ENCODE assay signal across 10 cellular contexts in genomic region chr1:201896951-201897391, GRCh38. TPM values are rescaled to one million over a fixed set of nuclear protein-coding genes. Genes with fewer than 3 reads are reported as not detected.
DNase-seq lines count a peak whose midpoint lies in the region; ATAC-seq and TF ChIP-seq lines count a peak whose summit lies in the region.
"Had no signal": no experiment of that assay in that cellular context is flagged by ENCODE, and none has a peak within 500 bp of the region (broad histone marks: within the 10 kb centered on the region; RNA-seq: fewer than 3 reads in every experiment).

No MANE protein-coding gene starts in this region.

- H3K36me3 ChIP-seq in mammary epithelial cell (ENCODE audit: insufficient read depth, low read length) (no peaks in the 10 kb centered on the region), kidney epithelial cell (ENCODE audit: control insufficient read depth, insufficient read depth, low read length) (no peaks in the 10 kb centered on the region), colonic mucosa (no peaks in the 10 kb centered on the region)

- no peak for ATAC-seq in activated naive CD8-positive, alpha-beta T cell treated with anti-CD3 and anti-CD28 coated beads, Interleukin-2, amount 10 ng/mL, durations not matched to agents 7 days and 5 days (ENCODE audit: low read depth)
- no peak for ATAC-seq in activated naive CD8-positive, alpha-beta T cell treated with anti-CD3 and anti-CD28 coated beads, Interleukin-2, amount 50 U/mL, for 24 hours
- ATAC-seq in HG03442 (IDR thresholded peaks at IDR 0.05; ENCODE audit: unreplicated experiment), result no peak

- H3K4me1 ChIP-seq in mammary epithelial cell (ENCODE audit: insufficient read depth, low read length), result peaks cover 21% of the 10 kb centered on the region
- H3K4me1 ChIP-seq in colonic mucosa, result no peaks in the 10 kb centered on the region

- no peaks in the 10 kb centered on the region for H3K79me2 ChIP-seq in mammary epithelial cell (ENCODE audit: insufficient read depth, low read length)

- H3K27ac ChIP-seq in mammary epithelial cell (ENCODE audit: insufficient read depth, low read depth, low read length), result no peak overlapping the region
- H3K27ac ChIP-seq in colonic mucosa, result no peak overlapping the region

- H3K9me3 ChIP-seq in mammary epithelial cell (replicated peaks; ENCODE audit: insufficient read depth, low read length) (no peaks in the 10 kb centered on the region), colonic mucosa (no peaks in the 10 kb centered on the region)

- no peak overlapping the region for H3K4me3 Mint-ChIP-seq in activated naive CD8-positive, alpha-beta T cell treated with anti-CD3 and anti-CD28 coated beads, Interleukin-2, amount 10 ng/mL, durations not matched to agents 7 days and 5 days
- no peak overlapping the region for H3K4me3 Mint-ChIP-seq in activated naive CD8-positive, alpha-beta T cell treated with anti-CD3 and anti-CD28 coated beads, Interleukin-2, amount 50 U/mL, for 24 hours

- POLR2A ChIA-PET in activated naive CD8-positive, alpha-beta T cell treated with anti-CD3 and anti-CD28 coated beads, Interleukin-2, amount 10 ng/mL, durations not matched to agents 7 days and 5 days (lab: Charles Lee), result interaction anchor here (0.6 to 1.6 kb wide), 2 partner anchors 23 to 77 kb away, joined by 3 to 6 read pairs; no protein-coding TSS in a partner anchor

- H4K20me1 ChIP-seq in mammary epithelial cell (ENCODE audit: insufficient read depth, low read length), result no peaks in the 10 kb centered on the region

- H3K27me3 ChIP-seq in mammary epithelial cell (ENCODE audit: insufficient read depth, low read length), result no peaks in the 10 kb centered on the region
- H3K27me3 ChIP-seq in kidney epithelial cell (ENCODE audit: control insufficient read depth, insufficient read depth, low read length), result no peaks in the 10 kb centered on the region
- H3K27me3 ChIP-seq in colonic mucosa, result no peaks in the 10 kb centered on the region

- H3K27ac Mint-ChIP-seq in activated naive CD8-positive, alpha-beta T cell treated with anti-CD3 and anti-CD28 coated beads, Interleukin-2, amount 10 ng/mL, durations not matched to agents 7 days and 5 days, result no peak overlapping the region
- H3K27ac Mint-ChIP-seq in activated naive CD8-positive, alpha-beta T cell treated with anti-CD3 and anti-CD28 coated beads, Interleukin-2, amount 50 U/mL, for 24 hours, result no peak overlapping the region

- H3K9ac ChIP-seq in mammary epithelial cell (ENCODE audit: insufficient read depth, low read length) (no peak overlapping the region), colonic mucosa (ENCODE audit: low read depth in 2 of 2, low read length in 2 of 2) (no peak overlapping the region)

- no peak overlapping the region for H3K4me2 ChIP-seq in mammary epithelial cell (ENCODE audit: insufficient read depth, low read depth, low read length)

- BruUV-seq in mammary epithelial cell (replicated peaks; lab: Mats Ljungman, UMichigan), result no TSS peak

- CTCF ChIA-PET in mammary epithelial cell (lab: Charles Lee; ENCODE audit: low non-redundant PET), result no interaction called here

- H3K4me1 Mint-ChIP-seq in activated naive CD8-positive, alpha-beta T cell treated with anti-CD3 and anti-CD28 coated beads, Interleukin-2, amount 10 ng/mL, durations not matched to agents 7 days and 5 days, result peaks cover 10% of the 10 kb centered on the region
- peaks cover 7% of the 10 kb centered on the region for H3K4me1 Mint-ChIP-seq in activated naive CD8-positive, alpha-beta T cell treated with anti-CD3 and anti-CD28 coated beads, Interleukin-2, amount 50 U/mL, for 24 hours

- DNase-seq in activated naive CD8-positive, alpha-beta T cell treated with anti-CD3 and anti-CD28 coated beads, Interleukin-2, amount 10 ng/mL, durations not matched to agents 7 days and 5 days, result peak; percentile 28
- DNase-seq in activated naive CD8-positive, alpha-beta T cell treated with anti-CD3 and anti-CD28 coated beads, Interleukin-2, amount 50 U/mL, for 24 hours, result no peak
- DNase-seq in mammary epithelial cell (peak; percentile 64), kidney epithelial cell (ENCODE audit: low read depth) (no peak), colonic mucosa (no peak), NOMO-1 treated with dmso at 0.1 percent for 144 hours (lab: John Stamatoyannopoulos, UW; ENCODE audit: unreplicated experiment) (no peak)
- DNase-seq in activated CD4-positive, alpha-beta T cell treated with anti-CD3 and anti-CD28 coated beads for 4 hours, result no peak
- DNase-seq: activated CD4-positive, alpha-beta T cell treated with anti-CD3 and anti-CD28 coated beads, Interleukin-2, amount 50 U/mL, for 1 hour had no signal

- no peaks in the 10 kb centered on the region for H3K9me3 Mint-ChIP-seq in activated naive CD8-positive, alpha-beta T cell treated with anti-CD3 and anti-CD28 coated beads, Interleukin-2, amount 10 ng/mL, durations not matched to agents 7 days and 5 days
- H3K9me3 Mint-ChIP-seq in activated naive CD8-positive, alpha-beta T cell treated with anti-CD3 and anti-CD28 coated beads, Interleukin-2, amount 50 U/mL, for 24 hours, result no peaks in the 10 kb centered on the region
- H3K9me3 Mint-ChIP-seq: brain had no signal

- H3K27me3 Mint-ChIP-seq in activated naive CD8-positive, alpha-beta T cell treated with anti-CD3 and anti-CD28 coated beads, Interleukin-2, amount 10 ng/mL, durations not matched to agents 7 days and 5 days, result peaks cover 18% of the 10 kb centered on the region
- H3K27me3 Mint-ChIP-seq in activated naive CD8-positive, alpha-beta T cell treated with anti-CD3 and anti-CD28 coated beads, Interleukin-2, amount 50 U/mL, for 24 hours, result peaks cover 11% of the 10 kb centered on the region

- H3K4me3 ChIP-seq in mammary epithelial cell (replicated peaks in 1 of 3; ENCODE audit: insufficient read depth in 1 of 3, low read depth in 2 of 3, low read length in 3 of 3), result no peak overlapping the region
- H3K4me3 ChIP-seq in kidney epithelial cell (ENCODE audit: low read depth, low read length), result no peak overlapping the region
- H3K4me3 ChIP-seq in colonic mucosa, result no peak overlapping the region

- H3K36me3 Mint-ChIP-seq in activated naive CD8-positive, alpha-beta T cell treated with anti-CD3 and anti-CD28 coated beads, Interleukin-2, amount 10 ng/mL, durations not matched to agents 7 days and 5 days, result no peaks in the 10 kb centered on the region
- H3K36me3 Mint-ChIP-seq in activated naive CD8-positive, alpha-beta T cell treated with anti-CD3 and anti-CD28 coated beads, Interleukin-2, amount 50 U/mL, for 24 hours (ENCODE audit: low read depth), result no peaks in the 10 kb centered on the region
- H3K36me3 Mint-ChIP-seq: brain had no signal

- peak overlapping the region; percentile 0 for H2AFZ ChIP-seq in mammary epithelial cell (ENCODE audit: low read depth, low read length)

- in situ Hi-C loops in mammary epithelial cell (cut with MboI; ENCODE audit: low sequenced_read_pairs in 2 of 2), result loop anchor here (5.0 to 10.0 kb wide), 3 partner anchors 75 to 228 kb away; partner anchors contain the start of gene GPR37L1 (in 1 of the 2)

- TF ChIP-seq CTCF in mammary epithelial cell (conservative IDR thresholded peaks at IDR 0.05 in 1 of 2, IDR thresholded peaks at IDR 0.05 in 1 of 2; ENCODE audit: extremely low read depth in 1 of 2, insufficient read depth in 1 of 2, low read depth in 1 of 2, low read length in 2 of 2), result peak in 1 of 2 donors; percentile 45
- TF ChIP-seq CTCF in kidney epithelial cell (IDR thresholded peaks at IDR 0.05; ENCODE audit: insufficient read depth, low read length, poor library complexity, severe bottlenecking), result peak; percentile 32
- TF ChIP-seq CTCF in colonic mucosa (IDR thresholded peaks at IDR 0.05), result no peak

- WGBS in mammary epithelial cell (ENCODE audit: low coverage, missing lambda C conversion rate), result 0% methylated on average over 2 of the region's 2 CpGs

- intact Hi-C loops in mammary epithelial cell (cut with micrococcal nuclease), result loop anchor here (1.0 to 2.0 kb wide), 5 partner anchors 19 to 222 kb away; partner anchors contain the start of gene TIMM17A
- intact Hi-C loops in colonic mucosa (cut with DNase I), result loop anchor here (5.0 kb wide), 2 partner anchors 75 to 240 kb away; no protein-coding TSS in a partner anchor

- dilution Hi-C loops in mammary epithelial cell (cut with HindIII; ENCODE audit: low sequenced_read_pairs), result no loop called here

RNA-seq across cellular contexts. Expression of gene SHISA4, which starts 8.3 kb away (rescaled TPM):
- total RNA-seq in activated naive CD8-positive, alpha-beta T cell treated with anti-CD3 and anti-CD28 coated beads, Interleukin-2, amount 10 ng/mL, durations not matched to agents 7 days and 5 days, result under 1 TPM in 1 of 2 experiments, not detected in 1; 0.23 TPM
- total RNA-seq in mammary epithelial cell, result 10 to 100 TPM; 11.7 to 18.3 TPM
- polyA plus RNA-seq in mammary epithelial cell, result 14.3 TPM
- polyA minus RNA-seq in mammary epithelial cell, result 5.9 TPM
- total RNA-seq in kidney epithelial cell, result 22.6 and 30.0 TPM in 2 replicates
- total RNA-seq in colonic mucosa, result 1 to 10 TPM; 2.0 to 3.9 TPM

RNA-seq across cellular contexts. Expression of gene LMOD1, which starts 49.4 kb away (rescaled TPM):
- total RNA-seq in activated naive CD8-positive, alpha-beta T cell treated with anti-CD3 and anti-CD28 coated beads, Interleukin-2, amount 10 ng/mL, durations not matched to agents 7 days and 5 days, result not detected
- total RNA-seq in mammary epithelial cell, result 10 to 100 TPM in 1 of 2 donors, not detected in 1; 29.5 TPM
- polyA plus RNA-seq in mammary epithelial cell, result not detected
- polyA minus RNA-seq in mammary epithelial cell, result not detected
- under 0.01 and 0.07 TPM in 2 replicates for total RNA-seq in kidney epithelial cell
- 10 to 100 TPM in 1 of 2 donors, 1 to 10 TPM in 1; 7.6 to 64.5 TPM for total RNA-seq in colonic mucosa

RNA-seq across cellular contexts. Expression of gene TIMM17A, which starts 58.3 kb away (rescaled TPM):
- total RNA-seq in activated naive CD8-positive, alpha-beta T cell treated with anti-CD3 and anti-CD28 coated beads, Interleukin-2, amount 10 ng/mL, durations not matched to agents 7 days and 5 days, result 10 to 100 TPM; 34.0 to 39.5 TPM
- 10 to 100 TPM; 44.5 to 69.9 TPM for total RNA-seq in mammary epithelial cell
- 64.3 TPM for polyA plus RNA-seq in mammary epithelial cell
- 46.9 TPM for polyA minus RNA-seq in mammary epithelial cell
- 41.2 and 47.2 TPM in 2 replicates for total RNA-seq in kidney epithelial cell
- total RNA-seq in colonic mucosa, result 10 to 100 TPM; 63.4 to 84.7 TPM

Comparison
In these comparisons a context has a peak if more than half of its experiments do, and no peak if none do; other contexts are left out.
1. DNase-seq: peak in activated naive CD8-positive, alpha-beta T cell treated with anti-CD3 and anti-CD28 coated beads, Interleukin-2, amount 10 ng/mL, durations not matched to agents 7 days and 5 days (single experiment) and mammary epithelial cell (single experiment); none in activated naive CD8-positive, alpha-beta T cell treated with anti-CD3 and anti-CD28 coated beads, Interleukin-2, amount 50 U/mL, for 24 hours (single experiment), kidney epithelial cell (single experiment), activated CD4-positive, alpha-beta T cell treated with anti-CD3 and anti-CD28 coated beads for 4 hours (0 of 2), colonic mucosa (single experiment) and NOMO-1 treated with dmso at 0.1 percent for 144 hours (single experiment).